In the genomic region with DNA sequence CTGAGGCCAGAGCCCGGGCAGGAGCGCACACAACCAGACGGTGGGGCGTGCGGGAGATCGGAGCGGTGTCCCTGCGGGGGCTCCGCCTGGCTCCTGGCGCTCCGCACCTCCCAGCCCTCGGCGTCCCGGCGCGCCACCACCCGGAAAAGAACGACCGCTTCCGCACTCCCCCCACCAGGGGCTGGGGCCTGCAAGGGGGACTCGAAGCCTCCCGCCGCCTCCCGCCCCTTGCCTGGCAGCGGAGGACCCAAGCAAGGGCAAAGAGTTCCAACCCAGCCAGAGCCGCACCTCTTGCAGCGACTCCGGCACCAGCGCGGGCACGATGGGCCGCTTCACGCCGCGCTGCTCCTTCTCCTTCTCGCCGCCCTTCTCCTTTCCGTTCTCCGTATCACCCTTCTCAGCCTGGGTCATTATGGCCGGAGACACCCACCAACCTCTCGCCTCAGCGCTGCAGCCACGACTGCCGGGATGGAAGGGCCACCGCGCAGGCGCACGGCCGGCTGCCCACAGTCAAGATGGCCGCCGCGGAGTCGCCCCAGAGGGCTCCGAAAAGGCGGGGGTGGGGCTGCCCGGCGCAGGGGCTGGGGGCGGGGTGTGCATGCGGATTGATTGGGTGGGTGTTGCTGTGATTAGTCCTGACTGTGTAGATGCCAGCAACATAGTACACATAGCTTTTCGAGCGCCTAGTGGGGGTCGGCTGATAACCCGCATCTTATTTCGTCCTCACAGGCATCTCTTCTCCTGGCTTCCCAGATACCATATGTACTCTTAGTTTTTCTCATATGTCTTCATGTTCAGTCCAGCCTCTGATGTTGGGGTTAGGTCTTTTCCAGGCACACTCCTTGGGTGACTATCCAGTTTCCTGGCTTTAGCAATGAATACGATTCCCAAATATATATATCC, we compare ENCODE assay signal across 8 cellular contexts. TPM values are rescaled to one million over a fixed set of nuclear protein-coding genes. Genes with fewer than 3 reads are reported as not detected.
DNase-seq lines count a peak whose midpoint lies in the region; FAIRE-seq lines count a peak whose summit lies in the region.

A gene with protein sequence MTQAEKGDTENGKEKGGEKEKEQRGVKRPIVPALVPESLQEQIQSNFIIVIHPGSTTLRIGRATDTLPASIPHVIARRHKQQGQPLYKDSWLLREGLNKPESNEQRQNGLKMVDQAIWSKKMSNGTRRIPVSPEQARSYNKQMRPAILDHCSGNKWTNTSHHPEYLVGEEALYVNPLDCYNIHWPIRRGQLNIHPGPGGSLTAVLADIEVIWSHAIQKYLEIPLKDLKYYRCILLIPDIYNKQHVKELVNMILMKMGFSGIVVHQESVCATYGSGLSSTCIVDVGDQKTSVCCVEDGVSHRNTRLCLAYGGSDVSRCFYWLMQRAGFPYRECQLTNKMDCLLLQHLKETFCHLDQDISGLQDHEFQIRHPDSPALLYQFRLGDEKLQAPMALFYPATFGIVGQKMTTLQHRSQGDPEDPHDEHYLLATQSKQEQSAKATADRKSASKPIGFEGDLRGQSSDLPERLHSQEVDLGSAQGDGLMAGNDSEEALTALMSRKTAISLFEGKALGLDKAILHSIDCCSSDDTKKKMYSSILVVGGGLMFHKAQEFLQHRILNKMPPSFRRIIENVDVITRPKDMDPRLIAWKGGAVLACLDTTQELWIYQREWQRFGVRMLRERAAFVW (minus strand): TSS at position 462 of the 903 bp plus-strand sequence. CDS start 51 bp downstream, at position 411.

- H3K9me3 ChIP-seq in GM23248 (ENCODE audit: low read depth) (no peaks in the 10 kb centered on the region), SJSA1 (replicated peaks) (no peaks in the 10 kb centered on the region), neuronal stem cell (replicated peaks in 1 of 2; ENCODE audit: control insufficient read depth in 2 of 2, insufficient read depth in 1 of 2, low read depth in 1 of 2, low read length in 2 of 2) (no peaks in the 10 kb centered on the region), subcutaneous abdominal adipose tissue (ENCODE audit: control insufficient read depth in 5 of 5, low read length in 5 of 5) (no peaks in the 10 kb centered on the region)

- peak within 1 kb of the TSS; percentile 88 for H2BK120ac ChIP-seq in neuronal stem cell (ENCODE audit: low read depth, low read length)

- peak within 1 kb of the TSS; percentile 98 for H3K18ac ChIP-seq in neuronal stem cell (ENCODE audit: low read length)

- FAIRE-seq in frontal cortex (lab: Jason Lieb, UNC), result no peak

- H4K8ac ChIP-seq in neuronal stem cell (ENCODE audit: low read depth, low read length), result peak within 1 kb of the TSS; percentile 92

- no peaks in the 10 kb centered on the region for H3K9me2 ChIP-seq in GM23248 (ENCODE audit: insufficient read depth)

- H2AFZ ChIP-seq in GM23248 (peak within 1 kb of the TSS; percentile 91), neuronal stem cell (ENCODE audit: low read length) (peak within 1 kb of the TSS; percentile 88)

- peak within 1 kb of the TSS; percentile 95 for H3K4me2 ChIP-seq in GM23248 (ENCODE audit: unreplicated experiment)
- peak within 1 kb of the TSS; percentile 56 for H3K4me2 ChIP-seq in neuronal stem cell (ENCODE audit: insufficient read depth, low read length, poor library complexity, severe bottlenecking)

- H3K9ac ChIP-seq in GM23248, result peak within 1 kb of the TSS; percentile 92
- peak within 1 kb of the TSS; percentile 100 for H3K9ac ChIP-seq in neuronal stem cell (ENCODE audit: low read depth, low read length, poor library complexity)
- peak within 1 kb of the TSS; percentile 48 to 89 (median 81) for H3K9ac ChIP-seq in subcutaneous abdominal adipose tissue (ENCODE audit: low read length in 5 of 5)

- peak within 1 kb of the TSS; percentile 98 for H3K23ac ChIP-seq in neuronal stem cell (ENCODE audit: low read depth, low read length, poor library complexity)

- peak within 1 kb of the TSS; percentile 2 for H2AK5ac ChIP-seq in neuronal stem cell (ENCODE audit: low read depth, low read length)

- no peaks in the 10 kb centered on the region for H4K20me1 ChIP-seq in GM23248 (ENCODE audit: insufficient read depth)

- no peaks in the 10 kb centered on the region for H3K79me1 ChIP-seq in neuronal stem cell (ENCODE audit: low read depth, low read length)

- peaks cover 12% of the 10 kb centered on the region for H3K4me1 ChIP-seq in GM23248 (ENCODE audit: insufficient read depth)
- H3K4me1 ChIP-seq in SJSA1 (replicated peaks), result peaks cover 11% of the 10 kb centered on the region
- peaks cover 6 to 11% of the 10 kb centered on the region in 2 donors for H3K4me1 ChIP-seq in neuronal stem cell (ENCODE audit: control insufficient read depth in 2 of 2, insufficient read depth in 1 of 2, low read depth in 1 of 2, low read length in 2 of 2)
- H3K4me1 ChIP-seq in subcutaneous abdominal adipose tissue (ENCODE audit: control insufficient read depth in 5 of 5, insufficient read depth in 5 of 5, low read length in 5 of 5), result peaks cover 3 to 21% (median 18%) of the 10 kb centered on the region in 5 donors

- H3K27me3 ChIP-seq in GM23248 (replicated peaks; ENCODE audit: insufficient read depth) (no peaks in the 10 kb centered on the region), SJSA1 (replicated peaks) (no peaks in the 10 kb centered on the region), neuronal stem cell (ENCODE audit: control insufficient read depth in 3 of 3, insufficient read depth in 3 of 3, low read depth in 1 of 3, low read length in 3 of 3) (no peaks in the 10 kb centered on the region), subcutaneous abdominal adipose tissue (ENCODE audit: control insufficient read depth in 5 of 5, insufficient read depth in 4 of 5, low read length in 5 of 5) (no peaks in the 10 kb centered on the region)

- H3K4me3 ChIP-seq in GM23248 (peak within 1 kb of the TSS; percentile 94), SJSA1 (peak within 1 kb of the TSS; percentile 96), neuronal stem cell (ENCODE audit: low read length in 2 of 2) (peak within 1 kb of the TSS; percentile 74 to 99), subcutaneous abdominal adipose tissue (ENCODE audit: low read depth in 1 of 5, low read length in 5 of 5) (peak within 1 kb of the TSS; percentile 87 to 99 (median 95))

- H4K91ac ChIP-seq in neuronal stem cell (ENCODE audit: low read depth, low read length, poor library complexity), result peak within 1 kb of the TSS; percentile 94

- WGBS in GM23248 (ENCODE audit: low coverage in 1 of 2, low lambda C conversion rate in 2 of 2, missing lambda C conversion rate in 2 of 2), 2 experiments, result 1% methylated on average over 47 to 56 of the region's 65 CpGs
- WGBS in neuronal stem cell (ENCODE audit: extremely low coverage in 2 of 2, insufficient read length in 2 of 2, insufficient replicate concordance in 1 of 2), 2 donors, result no CpG with 5 or more reads among the region's 65 CpGs

- H2BK15ac ChIP-seq in neuronal stem cell (ENCODE audit: low read length), result peak within 1 kb of the TSS; percentile 82

- no peak within 1 kb of the TSS for H3K4ac ChIP-seq in neuronal stem cell (ENCODE audit: low read length)

- in situ Hi-C loops in GM23248 (cut with MboI), result loop anchor here (25.0 kb wide), 1 partner anchor 545 kb away; a partner anchor contains a TSS

- peak within 1 kb of the TSS; percentile 100 for H3K14ac ChIP-seq in neuronal stem cell (ENCODE audit: low read length)

- DNase-seq in ELF-1 (ENCODE audit: low read depth, low spot score), result peak; percentile 93
- DNase-seq in GM23248, result peak; percentile 90
- peak; percentile 77 for DNase-seq in LHCN-M2 (ENCODE audit: low read depth)
- peak; percentile 84 to 89 for DNase-seq in SJSA1 (ENCODE audit: low read depth in 1 of 2, low spot score in 2 of 2)
- peak; percentile 56 to 81 (median 70) for DNase-seq in activated naive CD4-positive, alpha-beta T cell (lab: John Stamatoyannopoulos, UW)
- DNase-seq in frontal cortex (ENCODE audit: low spot score in 2 of 2), result peak; percentile 87 to 88
- peak; percentile 82 for DNase-seq in neuronal stem cell (ENCODE audit: low spot score)

- H3K79me2 ChIP-seq in GM23248 (ENCODE audit: insufficient read depth), result peaks cover 47% of the 10 kb centered on the region

- H2BK12ac ChIP-seq in neuronal stem cell (ENCODE audit: low read length), result no peak within 1 kb of the TSS

- peak within 1 kb of the TSS; percentile 76 for H3K27ac ChIP-seq in GM23248
- peak within 1 kb of the TSS; percentile 81 for H3K27ac ChIP-seq in SJSA1
- peak within 1 kb of the TSS; percentile 90 for H3K27ac ChIP-seq in neuronal stem cell (replicated peaks; ENCODE audit: low read length)
- peak within 1 kb of the TSS; percentile 75 for H3K27ac ChIP-seq in subcutaneous abdominal adipose tissue (ENCODE audit: low read depth, low read length)

- H3K36me3 ChIP-seq in GM23248 (ENCODE audit: low read depth), result peaks cover 36% of the 10 kb centered on the region
- peaks cover 70% of the 10 kb centered on the region for H3K36me3 ChIP-seq in SJSA1
- H3K36me3 ChIP-seq in neuronal stem cell (replicated peaks in 1 of 2; ENCODE audit: control insufficient read depth in 2 of 2, insufficient read depth in 2 of 2, low read length in 2 of 2), result peaks cover 17 to 74% of the 10 kb centered on the region in 2 donors
- peaks cover 27 to 56% (median 43%) of the 10 kb centered on the region in 5 donors for H3K36me3 ChIP-seq in subcutaneous abdominal adipose tissue (ENCODE audit: control insufficient read depth in 5 of 5, insufficient read depth in 5 of 5, low read length in 5 of 5)

- peak within 1 kb of the TSS; percentile 72 for H2BK5ac ChIP-seq in neuronal stem cell (ENCODE audit: low read length)

- H3F3A ChIP-seq in GM23248 (ENCODE audit: insufficient read depth), result peaks cover 9% of the 10 kb centered on the region

RNA-seq across cellular contexts. Expression of the gene that starts here (rescaled TPM):
- 33.0 and 41.0 TPM in 2 replicates for total RNA-seq in GM23248 (2014; rRNA removed; shearing (Covaris generic))
- 23.0 and 25.3 TPM in 2 replicates for polyA plus RNA-seq in GM23248 (2016; fragmentation: Nextera tagmentation; extraction: Ambion mirVana)
- 32.8 and 38.5 TPM in 2 replicates for total RNA-seq in LHCN-M2 (2014; rRNA removed)
- 20.4 TPM for polyA plus RNA-seq in LHCN-M2 (2012)
- total RNA-seq in SJSA1 (2014; rRNA removed; shearing (Covaris generic)), result 11.7 and 21.4 TPM in 2 replicates
- total RNA-seq in frontal cortex, result 57.5 TPM
- polyA plus RNA-seq in neuronal stem cell (2013, experiment 1 of 2), result 13.0 TPM
- polyA plus RNA-seq in neuronal stem cell (2013, experiment 2 of 2), result 13.1 TPM

Comparison
In these comparisons a context has a peak if more than half of its experiments do, and no peak if none do; other contexts are left out.
1. Peak in every context shown above with its lines: DNase-seq, H3K4me3 ChIP-seq and H3K27ac ChIP-seq.